14 cellular contexts compared by ENCODE assay signal in the genomic region with DNA sequence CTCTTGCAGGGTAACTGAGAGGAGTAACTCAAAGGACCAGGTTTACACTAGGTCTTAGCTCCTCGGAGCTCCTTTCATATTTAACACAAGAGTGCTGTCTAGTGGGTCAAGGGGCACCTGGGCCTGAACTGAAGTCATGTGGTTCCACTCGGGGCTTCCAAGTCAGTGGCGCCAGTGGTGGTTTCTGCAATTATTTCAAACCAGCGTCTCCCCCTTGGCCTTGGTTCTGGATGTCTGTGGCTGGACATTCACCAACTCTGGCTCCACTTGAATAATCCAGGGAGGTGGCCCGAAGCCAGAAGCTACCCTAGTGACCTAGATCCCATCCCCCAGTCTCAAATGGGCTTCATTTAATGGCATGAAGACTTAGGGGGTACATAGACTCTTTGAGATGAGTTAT.
DNase-seq lines count a peak whose midpoint lies in the region; ATAC-seq and TF ChIP-seq lines count a peak whose summit lies in the region.
"Had no signal": no experiment of that assay in that cellular context is flagged by ENCODE, and none has a peak within 500 bp of the region (broad histone marks: within the 10 kb centered on the region; RNA-seq: fewer than 3 reads in every experiment).

No MANE protein-coding gene starts in this region.

- H3K27ac Mint-ChIP-seq in T-helper 17 cell (no peak overlapping the region), nephron progenitor cell (no peak overlapping the region)
- H3K27ac Mint-ChIP-seq: CD8-positive, alpha-beta memory T cell had no signal

- no peak for ATAC-seq in T-helper 17 cell
- ATAC-seq in HG02798 (IDR thresholded peaks at IDR 0.05; ENCODE audit: poor library complexity, unreplicated experiment) = no peak
- ATAC-seq: GM12878 had no signal

- H3K27me3 Mint-ChIP-seq in T-helper 17 cell (no peaks in the 10 kb centered on the region), nephron progenitor cell (ENCODE audit: low read depth, poor library complexity) (peaks cover 3% of the 10 kb centered on the region)
- H3K27me3 Mint-ChIP-seq: CD8-positive, alpha-beta memory T cell had no signal

- H3K9me3 Mint-ChIP-seq in nephron progenitor cell = no peaks in the 10 kb centered on the region

- H3K4me1 Mint-ChIP-seq in T-helper 17 cell (no peaks in the 10 kb centered on the region), nephron progenitor cell (peaks cover 38% of the 10 kb centered on the region)
- H3K4me1 Mint-ChIP-seq: CD8-positive, alpha-beta memory T cell had no signal

- H3K9me3 ChIP-seq in T-helper 17 cell (ENCODE audit: control insufficient read depth, low read length, poor library complexity, severe bottlenecking) = no peaks in the 10 kb centered on the region
- H3K9me3 ChIP-seq: BLaER1, HAP-1 had no signal

- H3K36me3 Mint-ChIP-seq in T-helper 17 cell (ENCODE audit: low read depth) (no peaks in the 10 kb centered on the region), nephron progenitor cell (ENCODE audit: low read depth) (no peaks in the 10 kb centered on the region)
- H3K36me3 Mint-ChIP-seq: CD8-positive, alpha-beta memory T cell had no signal

- H3K4me3 Mint-ChIP-seq in T-helper 17 cell = no peak overlapping the region
- H3K4me3 Mint-ChIP-seq in nephron progenitor cell = no peak overlapping the region
- H3K4me3 Mint-ChIP-seq: CD8-positive, alpha-beta memory T cell had no signal

- DNase-seq in Ammon's horn (ENCODE audit: low spot score) (peak; percentile 54), hypothalamus (lab: John Stamatoyannopoulos, UW) (peak in 32 of 51 donors; percentile 3 to 72 (median 28)), midbrain (lab: John Stamatoyannopoulos, UW) (peak; percentile 63), renal cortical epithelial cell (ENCODE audit: low read depth) (peak; percentile 57), T-helper 17 cell (no peak), nephron progenitor cell (no peak)
- no peak for DNase-seq in activated CD8-positive, alpha-beta memory T cell treated with anti-CD3 and anti-CD28 coated beads, Interleukin-2, amount 50 U/mL, for 4 hours
- DNase-seq: Calu3; CD8-positive, alpha-beta memory T cell; DMS 273 treated with DMSO at 0.1 percent for 48 hours had no signal

- no peak for TF ChIP-seq CTCF in nephron progenitor cell (IDR thresholded peaks at IDR 0.05)

Comparison
In these comparisons a context has a peak if more than half of its experiments do, and no peak if none do; other contexts are left out.
1. DNase-seq: peak in Ammon's horn (single experiment), hypothalamus (32 of 51), midbrain (single experiment) and renal cortical epithelial cell (single experiment); none in T-helper 17 cell (0 of 3), nephron progenitor cell (single experiment) and activated CD8-positive, alpha-beta memory T cell treated with anti-CD3 and anti-CD28 coated beads, Interleukin-2, amount 50 U/mL, for 4 hours (single experiment).